In genomic region chr13:51643114-51643881, GRCh38 we compare ENCODE assay signal across 8 cellular contexts. TPM values are rescaled to one million over a fixed set of nuclear protein-coding genes. Genes with fewer than 3 reads are reported as not detected.
DNase-seq lines count a peak whose midpoint lies in the region; ATAC-seq and TF ChIP-seq lines count a peak whose summit lies in the region.

No MANE protein-coding gene starts in this region.

- peak overlapping the region; percentile 91 for H3K27ac ChIP-seq in GM23338 (ENCODE audit: low read depth)
- peak overlapping the region; percentile 82 for H3K27ac ChIP-seq in Panc1 (ENCODE audit: low read length)

- peaks cover 91% of the 10 kb centered on the region for H3K79me2 ChIP-seq in GM23338 (replicated peaks; ENCODE audit: insufficient read depth)

- H3K4me1 Mint-ChIP-seq in GM23338 (peaks cover 62% of the 10 kb centered on the region), osteocyte (ENCODE audit: unreplicated experiment) (peaks cover 67% of the 10 kb centered on the region)

- H3K9me3 Mint-ChIP-seq in GM23338 (no peaks in the 10 kb centered on the region; the same call in 2 of the 3 replicates), osteocyte (ENCODE audit: unreplicated experiment) (no peaks in the 10 kb centered on the region)

- H2AFZ ChIP-seq in GM23338: no peak overlapping the region

- CTCF ChIA-PET in Panc1 (lab: Charles Lee): interaction anchor here (0.6 kb wide), 1 partner anchor 54 kb away, joined by 7 read pairs; no protein-coding TSS in a partner anchor

- BruUV-seq in Panc1 (replicated peaks; lab: Mats Ljungman, UMichigan): no TSS peak

- H3K36me3 ChIP-seq in GM23338 (ENCODE audit: insufficient read depth): no peaks in the 10 kb centered on the region
- no peaks in the 10 kb centered on the region for H3K36me3 ChIP-seq in Panc1 (ENCODE audit: control insufficient read depth, insufficient read depth, low read length)
- no peaks in the 10 kb centered on the region for H3K36me3 ChIP-seq in BE2C

- in situ Hi-C loops in Panc1 (cut with HindIII; ENCODE audit: low pct_unique_long_range_greater_than_20kb, low sequenced_read_pairs): no loop called here

- H3K4me2 ChIP-seq in GM23338: peak overlapping the region; percentile 59

- peak overlapping the region; percentile 49; the same call in 1 of the 3 replicates for H3K4me3 Mint-ChIP-seq in GM23338
- peak overlapping the region; percentile 31 for H3K4me3 Mint-ChIP-seq in osteocyte (ENCODE audit: unreplicated experiment)

- intact Hi-C loops in Panc1 (cut with micrococcal nuclease; ENCODE audit: unreplicated experiment): no loop called here

- peak; percentile 44 for DNase-seq in GM23338 (ENCODE audit: low spot score)
- DNase-seq in Panc1 (ENCODE audit: low read depth, low spot score): no peak
- DNase-seq in epidermal melanocyte (ENCODE audit: insufficient read length, low spot score): peak; percentile 54
- no peak for DNase-seq in osteocyte (ENCODE audit: extremely low spot score, unreplicated experiment)
- no peak for DNase-seq in NCI-H1930 (lab: John Stamatoyannopoulos, UW)
- no peak for DNase-seq in cerebellar nuclear complex (lab: John Stamatoyannopoulos, UW)
- no peak for DNase-seq in ureter (ENCODE audit: low spot score)
- DNase-seq in BE2C: no peak

- POLR2A ChIA-PET in Panc1 (lab: Charles Lee): no interaction called here

- H3F3A ChIP-seq in GM23338 (replicated peaks; ENCODE audit: low read depth): no peaks in the 10 kb centered on the region

- no peak for TF ChIP-seq CTCF in GM23338 (conservative IDR thresholded peaks at IDR 0.05; ENCODE audit: low read depth in 2 of 2)
- TF ChIP-seq CTCF in Panc1 (IDR thresholded peaks at IDR 0.05): no peak
- TF ChIP-seq CTCF in osteocyte (IDR thresholded peaks at IDR 0.05): no peak
- no peak for TF ChIP-seq CTCF in BE2C (IDR thresholded peaks at IDR 0.05; ENCODE audit: low read depth, low read length)

- H3K9me3 ChIP-seq in Panc1 (ENCODE audit: control insufficient read depth, insufficient read depth, low read depth, low read length) (no peaks in the 10 kb centered on the region), BE2C (no peaks in the 10 kb centered on the region)

- H3K4me1 ChIP-seq in GM23338 (ENCODE audit: insufficient read depth): peaks cover 60% of the 10 kb centered on the region
- H3K4me1 ChIP-seq in Panc1 (ENCODE audit: control insufficient read depth, insufficient read depth, low read length): peaks cover 47% of the 10 kb centered on the region
- no peaks in the 10 kb centered on the region; the same call in 1 of the 2 replicates for H3K4me1 ChIP-seq in BE2C

- H3K4me3 ChIP-seq in GM23338 (peak overlapping the region; percentile 24), Panc1 (ENCODE audit: low read depth in 2 of 2, low read length in 2 of 2) (no peak overlapping the region), BE2C (ENCODE audit: low read depth, low read length) (no peak overlapping the region)

- no peaks in the 10 kb centered on the region for H3K9me2 ChIP-seq in GM23338 (ENCODE audit: insufficient read depth)

- H3K27ac Mint-ChIP-seq in GM23338 (peak overlapping the region; percentile 93), osteocyte (ENCODE audit: unreplicated experiment) (peak overlapping the region; percentile 98)

- H3K27me3 Mint-ChIP-seq in GM23338 (ENCODE audit: insufficient read depth, low read depth, poor library complexity) (peaks cover 3% of the 10 kb centered on the region), osteocyte (ENCODE audit: unreplicated experiment) (no peaks in the 10 kb centered on the region)

- no peaks in the 10 kb centered on the region for H4K20me1 ChIP-seq in GM23338 (replicated peaks; ENCODE audit: insufficient read depth)

- no peaks in the 10 kb centered on the region for H3K27me3 ChIP-seq in GM23338 (ENCODE audit: insufficient read depth)
- H3K27me3 ChIP-seq in Panc1 (ENCODE audit: control insufficient read depth, insufficient read depth, low read length): no peaks in the 10 kb centered on the region
- H3K27me3 ChIP-seq in BE2C: no peaks in the 10 kb centered on the region

- H3K36me3 Mint-ChIP-seq in GM23338 (ENCODE audit: low read depth) (peaks cover 9% of the 10 kb centered on the region; the same call in 2 of the 3 replicates), osteocyte (ENCODE audit: unreplicated experiment) (no peaks in the 10 kb centered on the region)

- ATAC-seq in GM23338 (no peak), Panc1 (peak; percentile 50; the same call in 1 of the 2 replicates)

TF ChIP-seq in GM23338, 12 proteins besides CTCF, POLR2A, EP300 and RAD21 (continues in another document):
- TF ChIP-seq, protein P1, sequence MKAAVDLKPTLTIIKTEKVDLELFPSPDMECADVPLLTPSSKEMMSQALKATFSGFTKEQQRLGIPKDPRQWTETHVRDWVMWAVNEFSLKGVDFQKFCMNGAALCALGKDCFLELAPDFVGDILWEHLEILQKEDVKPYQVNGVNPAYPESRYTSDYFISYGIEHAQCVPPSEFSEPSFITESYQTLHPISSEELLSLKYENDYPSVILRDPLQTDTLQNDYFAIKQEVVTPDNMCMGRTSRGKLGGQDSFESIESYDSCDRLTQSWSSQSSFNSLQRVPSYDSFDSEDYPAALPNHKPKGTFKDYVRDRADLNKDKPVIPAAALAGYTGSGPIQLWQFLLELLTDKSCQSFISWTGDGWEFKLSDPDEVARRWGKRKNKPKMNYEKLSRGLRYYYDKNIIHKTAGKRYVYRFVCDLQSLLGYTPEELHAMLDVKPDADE (IDR thresholded peaks at IDR 0.05): no peak
- TF ChIP-seq CREB1 (CRISPR knock-in tag; IDR thresholded peaks at IDR 0.05; ENCODE audit: low read depth) (no peak), POLR2AphosphoS5 (IDR thresholded peaks at IDR 0.05; ENCODE audit: low read depth) (no peak), EZH2 (IDR thresholded peaks at IDR 0.05; ENCODE audit: low read depth, unreplicated experiment) (no peak), NANOG (IDR thresholded peaks at IDR 0.05; ENCODE audit: borderline replicate concordance) (no peak), ZNF114 (CRISPR knock-in tag; IDR thresholded peaks at IDR 0.05) (no peak), JUNB (IDR thresholded peaks at IDR 0.05; ENCODE audit: unreplicated experiment) (no peak), ZNF331 (CRISPR knock-in tag; IDR thresholded peaks at IDR 0.05; ENCODE audit: low read depth) (no peak)

RNA-seq across cellular contexts. Expression of gene WDFY2, which starts 59.0 kb away (rescaled TPM):
- 24.0 and 31.3 TPM in 2 replicates for total RNA-seq in GM23338 (2014; rRNA removed; shearing (Covaris generic))
- 11.4 and 12.2 TPM in 2 replicates for polyA plus RNA-seq in GM23338 (2016; fragmentation: Nextera tagmentation; extraction: Ambion mirVana)
- total RNA-seq in Panc1 (2021; ENCODE audit: unreplicated experiment) (7.8 TPM), osteocyte (18.6 and 20.7 TPM in 2 replicates), ureter (17.2 TPM)
- 10.3 TPM for polyA plus RNA-seq in Panc1 (2012; ENCODE audit: insufficient read length)
- polyA plus RNA-seq in BE2C (2012; ENCODE audit: insufficient read depth, insufficient read length, low read depth): 7.4 TPM

Comparison
In these comparisons a context has a peak if more than half of its experiments do, and no peak if none do; other contexts are left out.
1. DNase-seq: peak in GM23338 (single experiment) and epidermal melanocyte (single experiment); none in Panc1 (single experiment), osteocyte (single experiment), NCI-H1930 (0 of 2), cerebellar nuclear complex (0 of 2), ureter (single experiment) and BE2C (single experiment).